In genomic region chr17:1526873-1527272, GRCh38 we compare ENCODE assay signal across 8 cellular contexts. TPM values are rescaled to one million over a fixed set of nuclear protein-coding genes. Genes with fewer than 3 reads are reported as not detected.
DNase-seq lines count a peak whose midpoint lies in the region; ATAC-seq lines count a peak whose summit lies in the region.
"Not testable (repeated sequence)": the region's sequence is repeated elsewhere in the genome, so short reads cannot be mapped to it uniquely, and the experiment has no call there.

No MANE protein-coding gene starts in this region.

- POLR2A ChIA-PET in CD8-positive, alpha-beta memory T cell (lab: Charles Lee), result interaction anchor here (1.3 kb wide), 1 partner anchor 11 kb away, joined by 5 read pairs; the partner anchor contains the start of gene INPP5K
- POLR2A ChIA-PET in T-cell (lab: Charles Lee), result not testable (repeated sequence)
- POLR2A ChIA-PET in activated CD8-positive, alpha-beta T cell treated with anti-CD3 and anti-CD28 coated beads, Interleukin-2, amount 10 ng/mL, durations not matched to agents 7 days and 5 days (lab: Charles Lee), result interaction anchor here (1.9 kb wide), 1 partner anchor 11 kb away, joined by 4 read pairs; no protein-coding TSS in a partner anchor
- POLR2A ChIA-PET in naive thymus-derived CD4-positive, alpha-beta T cell (lab: Charles Lee), result interaction anchor here (1.3 kb wide), 1 partner anchor 11 kb away, joined by 3 read pairs; the partner anchor contains the start of gene INPP5K

- CTCF ChIA-PET in CD8-positive, alpha-beta memory T cell (lab: Charles Lee); naive thymus-derived CD4-positive, alpha-beta T cell (lab: Charles Lee): not testable (repeated sequence)
- CTCF ChIA-PET in T-cell (lab: Charles Lee), result interaction anchor here in 1 of 2 donors (1.0 kb wide), 1 partner anchor 161 kb away, joined by 3 read pairs; no protein-coding TSS in a partner anchor
- CTCF ChIA-PET in activated CD8-positive, alpha-beta T cell treated with anti-CD3 and anti-CD28 coated beads, Interleukin-2, amount 10 ng/mL, durations not matched to agents 7 days and 5 days (lab: Charles Lee), result interaction anchor here (1.0 to 1.4 kb wide), 2 partner anchors 10 to 161 kb away, joined by 3 to 4 read pairs; partner anchors contain the start of gene INPP5K

- peak overlapping the region; percentile 76 to 88 (median 81) for H3K27ac Mint-ChIP-seq in CD4-positive, CD25-positive, alpha-beta regulatory T cell
- H3K27ac Mint-ChIP-seq in CD8-positive, alpha-beta memory T cell, result peak overlapping the region; percentile 19 to 85 (median 58)
- H3K27ac Mint-ChIP-seq in T-cell, result peak overlapping the region; percentile 78 to 83
- H3K27ac Mint-ChIP-seq in activated CD4-positive, alpha-beta T cell treated with anti-CD3 and anti-CD28 coated beads, Interleukin-2, amount 10 ng/mL, durations not matched to agents 24 days and 14 days, result peak overlapping the region; percentile 64
- peak overlapping the region; percentile 72 for H3K27ac Mint-ChIP-seq in activated CD8-positive, alpha-beta T cell treated with anti-CD3 and anti-CD28 coated beads, Interleukin-2, amount 10 ng/mL, durations not matched to agents 7 days and 5 days
- H3K27ac Mint-ChIP-seq in activated T-helper 17 cell treated with anti-CD3 and anti-CD28 coated beads, Interleukin-2, amount 50 U/mL, for 72 hours, result peak overlapping the region; percentile 41
- H3K27ac Mint-ChIP-seq in naive thymus-derived CD4-positive, alpha-beta T cell, result peak overlapping the region; percentile 41 to 95 (median 83)

- not testable (repeated sequence) for H3K9me3 Mint-ChIP-seq in CD4-positive, CD25-positive, alpha-beta regulatory T cell; CD8-positive, alpha-beta memory T cell; T-cell; activated CD4-positive, alpha-beta T cell treated with anti-CD3 and anti-CD28 coated beads, Interleukin-2, amount 10 ng/mL, durations not matched to agents 24 days and 14 days; activated CD8-positive, alpha-beta T cell treated with anti-CD3 and anti-CD28 coated beads, Interleukin-2, amount 10 ng/mL, durations not matched to agents 7 days and 5 days (ENCODE audit: insufficient read depth); activated T-helper 17 cell treated with anti-CD3 and anti-CD28 coated beads, Interleukin-2, amount 50 U/mL, for 72 hours; naive thymus-derived CD4-positive, alpha-beta T cell

- not testable (repeated sequence) for H3K36me3 Mint-ChIP-seq in CD4-positive, CD25-positive, alpha-beta regulatory T cell
- H3K36me3 Mint-ChIP-seq in CD8-positive, alpha-beta memory T cell, result peaks cover 0 to 40% (median 6%) of the 10 kb centered on the region in 3 donors
- H3K36me3 Mint-ChIP-seq in T-cell, result peaks cover 22% of the 10 kb centered on the region
- H3K36me3 Mint-ChIP-seq in activated CD4-positive, alpha-beta T cell treated with anti-CD3 and anti-CD28 coated beads, Interleukin-2, amount 10 ng/mL, durations not matched to agents 24 days and 14 days (ENCODE audit: low read depth), result peaks cover 23% of the 10 kb centered on the region
- H3K36me3 Mint-ChIP-seq in activated CD8-positive, alpha-beta T cell treated with anti-CD3 and anti-CD28 coated beads, Interleukin-2, amount 10 ng/mL, durations not matched to agents 7 days and 5 days (ENCODE audit: low read depth), result peaks cover 20% of the 10 kb centered on the region
- peaks cover 55% of the 10 kb centered on the region for H3K36me3 Mint-ChIP-seq in activated T-helper 17 cell treated with anti-CD3 and anti-CD28 coated beads, Interleukin-2, amount 50 U/mL, for 72 hours (ENCODE audit: low read depth)
- peaks cover 0 to 15% (median 3%) of the 10 kb centered on the region in 5 donors for H3K36me3 Mint-ChIP-seq in naive thymus-derived CD4-positive, alpha-beta T cell

- DNase-seq in CD4-positive, CD25-positive, alpha-beta regulatory T cell, result peak in 1 of 3 donors; percentile 46
- peak in 1 of 5 donors; percentile 15 for DNase-seq in CD8-positive, alpha-beta memory T cell
- DNase-seq in T-cell, result peak in 3 of 34 experiments; percentile 4 to 10 (median 10)
- DNase-seq in activated CD4-positive, alpha-beta T cell treated with anti-CD3 and anti-CD28 coated beads, Interleukin-2, amount 10 ng/mL, durations not matched to agents 24 days and 14 days, result peak; percentile 74
- not testable (repeated sequence) for DNase-seq in activated CD8-positive, alpha-beta T cell treated with anti-CD3 and anti-CD28 coated beads, Interleukin-2, amount 10 ng/mL, durations not matched to agents 7 days and 5 days
- DNase-seq in central memory CD4-positive, alpha-beta T cell, result peak; percentile 49
- peak in 7 of 9 donors; percentile 16 to 39 (median 33) for DNase-seq in naive thymus-derived CD4-positive, alpha-beta T cell

- H3K9me3 ChIP-seq in CD4-positive, CD25-positive, alpha-beta regulatory T cell (ENCODE audit: control insufficient read depth in 2 of 2, low read length in 2 of 2); CD8-positive, alpha-beta memory T cell (ENCODE audit: low read length); naive thymus-derived CD4-positive, alpha-beta T cell (ENCODE audit: control insufficient read depth in 2 of 3, low read length in 3 of 3): not testable (repeated sequence)

- peak overlapping the region in 2 of 4 donors; percentile 15 to 43 for H3K4me3 Mint-ChIP-seq in CD4-positive, CD25-positive, alpha-beta regulatory T cell
- peak overlapping the region in 1 of 7 donors; percentile 18 for H3K4me3 Mint-ChIP-seq in CD8-positive, alpha-beta memory T cell
- H3K4me3 Mint-ChIP-seq in T-cell, result peak overlapping the region in 1 of 3 donors; percentile 53
- not testable (repeated sequence) for H3K4me3 Mint-ChIP-seq in activated CD4-positive, alpha-beta T cell treated with anti-CD3 and anti-CD28 coated beads, Interleukin-2, amount 10 ng/mL, durations not matched to agents 24 days and 14 days; activated CD8-positive, alpha-beta T cell treated with anti-CD3 and anti-CD28 coated beads, Interleukin-2, amount 10 ng/mL, durations not matched to agents 7 days and 5 days; activated T-helper 17 cell treated with anti-CD3 and anti-CD28 coated beads, Interleukin-2, amount 50 U/mL, for 72 hours
- H3K4me3 Mint-ChIP-seq in naive thymus-derived CD4-positive, alpha-beta T cell, result peak overlapping the region in 7 of 10 donors; percentile 10 to 49 (median 23)

- H3K4me1 ChIP-seq in CD4-positive, CD25-positive, alpha-beta regulatory T cell (ENCODE audit: control insufficient read depth, insufficient read depth, low read length, poor library complexity, severe bottlenecking), result peaks cover 11% of the 10 kb centered on the region
- not testable (repeated sequence) for H3K4me1 ChIP-seq in CD8-positive, alpha-beta memory T cell (ENCODE audit: insufficient read depth, low read length)
- H3K4me1 ChIP-seq in naive thymus-derived CD4-positive, alpha-beta T cell (ENCODE audit: control insufficient read depth in 2 of 2, insufficient read depth in 2 of 2, low read length in 2 of 2), result peaks cover 0 to 16% of the 10 kb centered on the region in 2 donors

- peak in 1 of 2 donors; percentile 58 for ATAC-seq in CD4-positive, CD25-positive, alpha-beta regulatory T cell (ENCODE audit: low read depth in 2 of 2)
- ATAC-seq in T-cell (replicated peaks in 1 of 4), result peak; percentile 43 to 82 (median 76)
- ATAC-seq in activated CD8-positive, alpha-beta T cell treated with anti-CD3 and anti-CD28 coated beads, Interleukin-2, amount 10 ng/mL, durations not matched to agents 7 days and 5 days, result peak; percentile 72
- not testable (repeated sequence) for ATAC-seq in activated T-helper 17 cell treated with anti-CD3 and anti-CD28 coated beads, Interleukin-2, amount 50 U/mL, for 72 hours (replicated peaks)
- peak; percentile 58 for ATAC-seq in naive thymus-derived CD4-positive, alpha-beta T cell

- H3K27me3 Mint-ChIP-seq in CD4-positive, CD25-positive, alpha-beta regulatory T cell; CD8-positive, alpha-beta memory T cell; T-cell; activated CD4-positive, alpha-beta T cell treated with anti-CD3 and anti-CD28 coated beads, Interleukin-2, amount 10 ng/mL, durations not matched to agents 24 days and 14 days; activated CD8-positive, alpha-beta T cell treated with anti-CD3 and anti-CD28 coated beads, Interleukin-2, amount 10 ng/mL, durations not matched to agents 7 days and 5 days (ENCODE audit: low read depth); activated T-helper 17 cell treated with anti-CD3 and anti-CD28 coated beads, Interleukin-2, amount 50 U/mL, for 72 hours; naive thymus-derived CD4-positive, alpha-beta T cell: not testable (repeated sequence)

- not testable (repeated sequence) for H3K27me3 ChIP-seq in CD4-positive, CD25-positive, alpha-beta regulatory T cell (ENCODE audit: control insufficient read depth, insufficient read depth, low read length); CD8-positive, alpha-beta memory T cell (ENCODE audit: insufficient read depth, low read length, poor library complexity, severe bottlenecking); naive thymus-derived CD4-positive, alpha-beta T cell (ENCODE audit: control insufficient read depth in 2 of 2, insufficient read depth in 2 of 2, low read length in 2 of 2)

- H3K4me3 ChIP-seq in CD4-positive, CD25-positive, alpha-beta regulatory T cell (ENCODE audit: low read depth, low read length); CD8-positive, alpha-beta memory T cell (ENCODE audit: low read length); naive thymus-derived CD4-positive, alpha-beta T cell (ENCODE audit: low read length): not testable (repeated sequence)

- intact Hi-C loops in activated CD4-positive, alpha-beta T cell treated with anti-CD3 and anti-CD28 coated beads, Interleukin-2, amount 10 ng/mL, durations not matched to agents 24 days and 14 days (cut with micrococcal nuclease); naive thymus-derived CD4-positive, alpha-beta T cell (cut with micrococcal nuclease): not testable (repeated sequence)

- not testable (repeated sequence) for H3K36me3 ChIP-seq in CD4-positive, CD25-positive, alpha-beta regulatory T cell (ENCODE audit: control insufficient read depth, insufficient read depth, low read length); CD8-positive, alpha-beta memory T cell (ENCODE audit: insufficient read depth, low read length); naive thymus-derived CD4-positive, alpha-beta T cell (ENCODE audit: control insufficient read depth in 2 of 3, insufficient read depth in 3 of 3, low read length in 3 of 3)

- H3K27ac ChIP-seq in CD4-positive, CD25-positive, alpha-beta regulatory T cell (ENCODE audit: insufficient read depth, low read length, poor library complexity, severe bottlenecking); CD8-positive, alpha-beta memory T cell (ENCODE audit: low read depth, low read length): not testable (repeated sequence)
- H3K27ac ChIP-seq in naive thymus-derived CD4-positive, alpha-beta T cell (ENCODE audit: low read depth, low read length), result peak overlapping the region; percentile 8

- H3K4me1 Mint-ChIP-seq in CD4-positive, CD25-positive, alpha-beta regulatory T cell, result peaks cover 0 to 23% (median 12%) of the 10 kb centered on the region in 4 donors
- H3K4me1 Mint-ChIP-seq in CD8-positive, alpha-beta memory T cell, result peaks cover 9 to 16% (median 16%) of the 10 kb centered on the region in 3 donors
- H3K4me1 Mint-ChIP-seq in T-cell, result peaks cover 14 to 19% (median 17%) of the 10 kb centered on the region in 3 donors
- peaks cover 17% of the 10 kb centered on the region for H3K4me1 Mint-ChIP-seq in activated CD4-positive, alpha-beta T cell treated with anti-CD3 and anti-CD28 coated beads, Interleukin-2, amount 10 ng/mL, durations not matched to agents 24 days and 14 days
- peaks cover 17% of the 10 kb centered on the region for H3K4me1 Mint-ChIP-seq in activated CD8-positive, alpha-beta T cell treated with anti-CD3 and anti-CD28 coated beads, Interleukin-2, amount 10 ng/mL, durations not matched to agents 7 days and 5 days (ENCODE audit: low read depth)
- not testable (repeated sequence) for H3K4me1 Mint-ChIP-seq in activated T-helper 17 cell treated with anti-CD3 and anti-CD28 coated beads, Interleukin-2, amount 50 U/mL, for 72 hours
- peaks cover 0 to 17% (median 16%) of the 10 kb centered on the region in 7 donors for H3K4me1 Mint-ChIP-seq in naive thymus-derived CD4-positive, alpha-beta T cell

RNA-seq across cellular contexts. Expression of gene INPP5K, which starts 10.5 kb away (rescaled TPM):
- total RNA-seq in CD4-positive, CD25-positive, alpha-beta regulatory T cell, result 193 TPM
- polyA plus RNA-seq in CD4-positive, CD25-positive, alpha-beta regulatory T cell, result 100 to 1,000 TPM; 115 to 130 (median 121) TPM
- total RNA-seq in CD8-positive, alpha-beta memory T cell, result 10 to 100 TPM; 29.5 to 31.9 TPM
- 80.2 TPM for polyA plus RNA-seq in CD8-positive, alpha-beta memory T cell
- 100 to 1,000 TPM in 2 of 5 donors, 10 to 100 TPM in 3; 91.1 to 184 (median 97.0) TPM for total RNA-seq in T-cell
- total RNA-seq in activated CD4-positive, alpha-beta T cell treated with anti-CD3 and anti-CD28 coated beads, Interleukin-2, amount 10 ng/mL, durations not matched to agents 24 days and 14 days, result 19.1 and 21.0 TPM in 2 replicates
- total RNA-seq in activated CD8-positive, alpha-beta T cell treated with anti-CD3 and anti-CD28 coated beads, Interleukin-2, amount 10 ng/mL, durations not matched to agents 7 days and 5 days, result 10 to 100 TPM; 37.6 to 39.6 TPM
- 10 to 100 TPM; 29.9 to 30.4 TPM for total RNA-seq in activated T-helper 17 cell treated with anti-CD3 and anti-CD28 coated beads, Interleukin-2, amount 50 U/mL, for 72 hours
- total RNA-seq in naive thymus-derived CD4-positive, alpha-beta T cell, result 100 to 1,000 TPM in 2 of 5 experiments, 10 to 100 TPM in 3; 50.5 to 184 (median 84.2) TPM
- 10 to 100 TPM; 72.9 to 84.3 TPM for polyA plus RNA-seq in naive thymus-derived CD4-positive, alpha-beta T cell

RNA-seq across cellular contexts. Expression of gene MYO1C, which starts 34.4 kb away (rescaled TPM):
- 33.7 TPM for total RNA-seq in CD4-positive, CD25-positive, alpha-beta regulatory T cell
- polyA plus RNA-seq in CD4-positive, CD25-positive, alpha-beta regulatory T cell, result 10 to 100 TPM in 2 of 4 donors, 1 to 10 TPM in 2; 7.3 to 11.4 (median 9.6) TPM
- 10 to 100 TPM; 36.6 to 36.9 TPM for total RNA-seq in CD8-positive, alpha-beta memory T cell
- 5.7 TPM for polyA plus RNA-seq in CD8-positive, alpha-beta memory T cell
- total RNA-seq in T-cell, result 10 to 100 TPM; 18.0 to 41.5 (median 31.2) TPM
- 37.4 and 43.4 TPM in 2 replicates for total RNA-seq in activated CD4-positive, alpha-beta T cell treated with anti-CD3 and anti-CD28 coated beads, Interleukin-2, amount 10 ng/mL, durations not matched to agents 24 days and 14 days
- 10 to 100 TPM; 18.5 to 21.8 TPM for total RNA-seq in activated CD8-positive, alpha-beta T cell treated with anti-CD3 and anti-CD28 coated beads, Interleukin-2, amount 10 ng/mL, durations not matched to agents 7 days and 5 days
- total RNA-seq in activated T-helper 17 cell treated with anti-CD3 and anti-CD28 coated beads, Interleukin-2, amount 50 U/mL, for 72 hours, result 10 to 100 TPM; 46.6 to 51.0 TPM
- total RNA-seq in naive thymus-derived CD4-positive, alpha-beta T cell, result 10 to 100 TPM; 10.3 to 37.0 (median 23.6) TPM
- polyA plus RNA-seq in naive thymus-derived CD4-positive, alpha-beta T cell, result 1 to 10 TPM; 4.4 to 4.7 TPM

RNA-seq across cellular contexts. Expression of gene PITPNA, which starts 35.7 kb away (rescaled TPM):
- total RNA-seq in CD4-positive, CD25-positive, alpha-beta regulatory T cell, result 40.5 TPM
- 10 to 100 TPM; 21.2 to 35.2 (median 26.8) TPM for polyA plus RNA-seq in CD4-positive, CD25-positive, alpha-beta regulatory T cell
- total RNA-seq in CD8-positive, alpha-beta memory T cell, result 10 to 100 TPM; 80.5 to 85.0 TPM
- polyA plus RNA-seq in CD8-positive, alpha-beta memory T cell, result 39.6 TPM
- 10 to 100 TPM; 31.8 to 45.6 (median 43.7) TPM for total RNA-seq in T-cell
- total RNA-seq in activated CD4-positive, alpha-beta T cell treated with anti-CD3 and anti-CD28 coated beads, Interleukin-2, amount 10 ng/mL, durations not matched to agents 24 days and 14 days, result 74.3 and 76.1 TPM in 2 replicates
- total RNA-seq in activated CD8-positive, alpha-beta T cell treated with anti-CD3 and anti-CD28 coated beads, Interleukin-2, amount 10 ng/mL, durations not matched to agents 7 days and 5 days, result 10 to 100 TPM; 44.6 to 47.3 TPM
- 10 to 100 TPM; 28.8 to 45.0 TPM for total RNA-seq in activated T-helper 17 cell treated with anti-CD3 and anti-CD28 coated beads, Interleukin-2, amount 50 U/mL, for 72 hours
- 10 to 100 TPM; 31.5 to 87.9 (median 39.1) TPM for total RNA-seq in naive thymus-derived CD4-positive, alpha-beta T cell
- polyA plus RNA-seq in naive thymus-derived CD4-positive, alpha-beta T cell, result 10 to 100 TPM; 16.6 to 25.3 TPM
